In the genomic region with DNA sequence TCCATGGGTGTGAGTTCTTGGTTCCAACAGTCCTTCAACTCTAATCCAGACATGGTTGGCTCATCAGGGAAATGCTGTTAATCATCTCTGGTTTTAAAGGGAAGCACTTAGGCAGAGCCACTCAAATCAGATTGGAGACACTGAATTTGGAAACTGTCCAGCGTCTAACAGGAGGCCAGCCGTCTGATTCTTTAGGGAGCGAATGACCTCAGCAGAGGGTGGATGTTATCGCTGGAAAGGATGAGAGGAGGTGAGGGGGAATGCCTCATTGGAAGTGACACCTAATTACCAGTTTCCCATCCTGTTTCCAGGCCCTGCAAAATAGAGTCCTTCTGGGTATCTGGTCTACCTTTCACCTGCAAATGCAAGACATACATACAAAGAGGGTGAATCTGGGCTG, we compare ENCODE assay signal across 25 cellular contexts. TPM values are rescaled to one million over a fixed set of nuclear protein-coding genes. Genes with fewer than 3 reads are reported as not detected.
DNase-seq lines count a peak whose midpoint lies in the region; ATAC-seq and TF ChIP-seq lines count a peak whose summit lies in the region.
"Had no signal": no experiment of that assay in that cellular context is flagged by ENCODE, and none has a peak within 500 bp of the region (broad histone marks: within the 10 kb centered on the region; RNA-seq: fewer than 3 reads in every experiment).

No MANE protein-coding gene starts in this region.

- no peaks in the 10 kb centered on the region for H3K27me3 Mint-ChIP-seq in WTC11 (ENCODE audit: low read depth)

- CTCF ChIA-PET in WTC11 (lab: Charles Lee) = interaction anchor here (3.2 kb wide), 1 partner anchor 20 kb away, joined by 13 read pairs; no protein-coding TSS in a partner anchor

- no peaks in the 10 kb centered on the region for H3K36me3 Mint-ChIP-seq in WTC11
- H3K36me3 Mint-ChIP-seq: CD8-positive, alpha-beta T cell had no signal

- no peak overlapping the region for H2AFZ ChIP-seq in MM.1S (ENCODE audit: low read length)
- H2AFZ ChIP-seq: GM23248 had no signal

- H3K79me2 ChIP-seq in MM.1S (ENCODE audit: low read length) = no peaks in the 10 kb centered on the region

- no peak overlapping the region for H3K4me2 ChIP-seq in MM.1S (ENCODE audit: low read depth, low read length)

- H4K20me1 ChIP-seq in MM.1S (ENCODE audit: insufficient read depth, low read length) = no peaks in the 10 kb centered on the region

- intact Hi-C loops in heart right ventricle (cut with DNase I) = no loop called here
- intact Hi-C loops in cardiac septum (cut with DNase I) = no loop called here

- no peak overlapping the region for H3K4me3 Mint-ChIP-seq in WTC11
- H3K4me3 Mint-ChIP-seq: CD8-positive, alpha-beta T cell; H9 had no signal

- DNase-seq in heart right ventricle (no peak), cardiac septum (ENCODE audit: low spot score) (no peak), NCI-H2029 (lab: John Stamatoyannopoulos, UW) (peak; percentile 57), WTC11 (ENCODE audit: low spot score) (no peak), MM.1S (no peak), COLO829 (ENCODE audit: low spot score) (no peak), GDM1 (lab: John Stamatoyannopoulos, UW) (no peak)
- DNase-seq: C1 segment of cervical spinal cord; Calu3; CD8-positive, alpha-beta T cell; GM23248; H9; Karpas-422; MV-4-11; NCI-H1105; NCI-H1436 treated with DMSO at 0.1 percent for 48 hours; NCI-H187 treated with DMSO at 0.1 percent for 48 hours; NCI-H2227 treated with DMSO at 0.1 percent for 48 hours; NCI-H510A; NCI-H748 treated with DMSO at 0.1 percent for 48 hours; RPMI8226; SHP77 treated with DMSO at 0.1 percent for 48 hours; T-helper 1 cell had no signal

- no peak for TF ChIP-seq CTCF in heart right ventricle (IDR thresholded peaks at IDR 0.05)
- TF ChIP-seq CTCF in WTC11 (IDR thresholded peaks at IDR 0.05) = no peak
- no peak for TF ChIP-seq CTCF in MM.1S (IDR thresholded peaks at IDR 0.05; ENCODE audit: low read length)

- H3K9me2 ChIP-seq in MM.1S (replicated peaks; ENCODE audit: insufficient read depth, low read length) = no peaks in the 10 kb centered on the region

- H3K9me3 Mint-ChIP-seq in WTC11 = no peaks in the 10 kb centered on the region
- H3K9me3 Mint-ChIP-seq: CD8-positive, alpha-beta T cell; H9 had no signal

- no peak overlapping the region for H3K27ac Mint-ChIP-seq in WTC11
- H3K27ac Mint-ChIP-seq: CD8-positive, alpha-beta T cell; H9 had no signal

- H3K27ac ChIP-seq in heart right ventricle (peak overlapping the region in 8 of 10 donors; percentile 45 to 91 (median 72)), MM.1S (ENCODE audit: low read length) (no peak overlapping the region)
- H3K27ac ChIP-seq: GM23248 had no signal

- peaks cover 8% of the 10 kb centered on the region; the same call in 1 of the 2 replicates for H3K4me1 Mint-ChIP-seq in WTC11

- H3K4me1 ChIP-seq in heart right ventricle (peaks cover 0 to 37% (median 5%) of the 10 kb centered on the region in 9 donors), MM.1S (ENCODE audit: low read length) (0 out of 2 replicates have a peak, but pooled peaks cover 6% of the 10 kb centered on the region)

- no peaks in the 10 kb centered on the region for H3F3A ChIP-seq in MM.1S (ENCODE audit: insufficient read depth, low read length)

- H3K27me3 ChIP-seq in heart right ventricle (peaks cover 0 to 3% (median 0%) of the 10 kb centered on the region in 7 donors), MM.1S (replicated peaks; ENCODE audit: insufficient read depth, low read length) (no peaks in the 10 kb centered on the region)

- H3K9ac ChIP-seq in MM.1S (ENCODE audit: low read length) = no peak overlapping the region
- H3K9ac ChIP-seq: GM23248 had no signal

- ATAC-seq in heart right ventricle (peak in 1 of 8 donors; percentile 2), WTC11 (0 out of 2 replicates have a peak, but pooled peaks have one; percentile 18)
- ATAC-seq: CD8-positive, alpha-beta T cell; HepG2 had no signal

- 19 to 28% methylated on average over 4 of the region's 4 CpGs for WGBS in heart right ventricle, 2 donors

- H3K9me3 ChIP-seq in heart right ventricle = no peaks in the 10 kb centered on the region
- no peaks in the 10 kb centered on the region for H3K9me3 ChIP-seq in MM.1S (replicated peaks; ENCODE audit: insufficient read depth, low read length)

- POLR2A ChIA-PET in WTC11 (lab: Charles Lee) = no interaction called here

- no peak overlapping the region for H3K4me3 ChIP-seq in heart right ventricle
- H3K4me3 ChIP-seq in MM.1S (ENCODE audit: low read length) = no peak overlapping the region
- H3K4me3 ChIP-seq: GM23248 had no signal

- H3K36me3 ChIP-seq in heart right ventricle (no peaks in the 10 kb centered on the region), MM.1S (replicated peaks; ENCODE audit: insufficient read depth, low read length) (no peaks in the 10 kb centered on the region)

TF ChIP-seq in WTC11, 78 proteins besides CTCF, POLR2A, EP300 and RAD21 (continues in another document):
- TF ChIP-seq ZNF138 (CRISPR knock-in tag; conservative IDR thresholded peaks at IDR 0.05) (no peak), TCF7 (CRISPR knock-in tag; IDR thresholded peaks at IDR 0.05; ENCODE audit: low read depth) (no peak), KAT7 (CRISPR knock-in tag; IDR thresholded peaks at IDR 0.05; ENCODE audit: borderline replicate concordance) (no peak), EMX1 (CRISPR knock-in tag; IDR thresholded peaks at IDR 0.05) (no peak), RORB (CRISPR knock-in tag; IDR thresholded peaks at IDR 0.05) (no peak), NFYB (CRISPR knock-in tag; conservative IDR thresholded peaks at IDR 0.05; ENCODE audit: low read depth) (no peak), JUN (CRISPR knock-in tag; IDR thresholded peaks at IDR 0.05) (no peak), SMAD4 (CRISPR knock-in tag; IDR thresholded peaks at IDR 0.05) (no peak), RELA (CRISPR knock-in tag; IDR thresholded peaks at IDR 0.05; ENCODE audit: borderline replicate concordance) (no peak), ZNF232 (CRISPR knock-in tag; IDR thresholded peaks at IDR 0.05) (no peak), ETV6 (CRISPR knock-in tag; IDR thresholded peaks at IDR 0.05) (no peak), GABPB1 (CRISPR knock-in tag; IDR thresholded peaks at IDR 0.05) (no peak)
- TF ChIP-seq, protein P1, sequence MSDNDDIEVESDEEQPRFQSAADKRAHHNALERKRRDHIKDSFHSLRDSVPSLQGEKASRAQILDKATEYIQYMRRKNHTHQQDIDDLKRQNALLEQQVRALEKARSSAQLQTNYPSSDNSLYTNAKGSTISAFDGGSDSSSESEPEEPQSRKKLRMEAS (CRISPR knock-in tag; IDR thresholded peaks at IDR 0.05) = no peak
- TF ChIP-seq, protein P2, sequence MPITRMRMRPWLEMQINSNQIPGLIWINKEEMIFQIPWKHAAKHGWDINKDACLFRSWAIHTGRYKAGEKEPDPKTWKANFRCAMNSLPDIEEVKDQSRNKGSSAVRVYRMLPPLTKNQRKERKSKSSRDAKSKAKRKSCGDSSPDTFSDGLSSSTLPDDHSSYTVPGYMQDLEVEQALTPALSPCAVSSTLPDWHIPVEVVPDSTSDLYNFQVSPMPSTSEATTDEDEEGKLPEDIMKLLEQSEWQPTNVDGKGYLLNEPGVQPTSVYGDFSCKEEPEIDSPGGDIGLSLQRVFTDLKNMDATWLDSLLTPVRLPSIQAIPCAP (CRISPR knock-in tag; IDR thresholded peaks at IDR 0.05) = no peak
- TF ChIP-seq, protein P3, sequence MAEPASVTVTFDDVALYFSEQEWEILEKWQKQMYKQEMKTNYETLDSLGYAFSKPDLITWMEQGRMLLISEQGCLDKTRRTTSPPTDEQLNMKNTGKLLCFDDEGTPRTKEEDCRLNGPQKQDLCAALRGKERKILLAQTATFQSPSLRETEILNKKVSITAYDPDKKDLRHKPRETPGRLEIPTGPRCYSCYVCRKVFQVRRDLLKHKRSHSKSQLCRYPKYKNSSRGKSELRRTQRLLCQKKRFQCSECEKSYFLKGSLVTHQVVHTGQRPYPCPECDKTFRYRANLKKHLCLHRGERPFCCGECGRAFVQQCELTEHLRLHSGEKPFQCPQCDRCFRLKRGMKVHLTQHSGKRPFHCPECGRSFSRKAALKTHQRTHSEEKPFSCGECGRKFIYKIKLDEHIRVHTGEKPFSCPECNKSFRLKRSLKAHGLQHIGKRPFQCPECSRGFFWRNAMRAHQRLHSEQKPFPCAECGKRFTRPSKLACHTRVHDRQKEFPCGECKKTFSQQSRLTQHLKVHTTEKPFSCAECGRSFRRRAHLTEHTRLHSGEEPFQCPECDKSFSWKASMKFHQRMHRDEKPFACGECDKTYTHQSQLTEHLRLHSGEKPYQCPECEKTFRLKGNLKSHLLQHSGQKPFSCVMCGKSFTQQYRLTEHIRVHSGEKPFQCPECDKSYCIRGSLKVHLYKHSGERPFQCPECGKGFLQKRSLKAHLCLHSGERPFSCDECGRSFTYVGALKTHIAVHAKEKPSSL (CRISPR knock-in tag; conservative IDR thresholded peaks at IDR 0.05) = no peak
- TF ChIP-seq, protein P4, sequence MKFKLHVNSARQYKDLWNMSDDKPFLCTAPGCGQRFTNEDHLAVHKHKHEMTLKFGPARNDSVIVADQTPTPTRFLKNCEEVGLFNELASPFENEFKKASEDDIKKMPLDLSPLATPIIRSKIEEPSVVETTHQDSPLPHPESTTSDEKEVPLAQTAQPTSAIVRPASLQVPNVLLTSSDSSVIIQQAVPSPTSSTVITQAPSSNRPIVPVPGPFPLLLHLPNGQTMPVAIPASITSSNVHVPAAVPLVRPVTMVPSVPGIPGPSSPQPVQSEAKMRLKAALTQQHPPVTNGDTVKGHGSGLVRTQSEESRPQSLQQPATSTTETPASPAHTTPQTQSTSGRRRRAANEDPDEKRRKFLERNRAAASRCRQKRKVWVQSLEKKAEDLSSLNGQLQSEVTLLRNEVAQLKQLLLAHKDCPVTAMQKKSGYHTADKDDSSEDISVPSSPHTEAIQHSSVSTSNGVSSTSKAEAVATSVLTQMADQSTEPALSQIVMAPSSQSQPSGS (CRISPR knock-in tag; IDR thresholded peaks at IDR 0.05; ENCODE audit: borderline replicate concordance, low read depth) = no peak

RNA-seq across cellular contexts. Expression of a gene that starts 22.8 kb away (rescaled TPM):
- 1 to 10 TPM in 4 of 10 donors, under 1 TPM in 4, not detected in 2; 0.20 to 6.7 (median 0.96) TPM for total RNA-seq in heart right ventricle
- 1 to 10 TPM in 1 of 2 donors, under 1 TPM in 1; 0.15 to 4.3 TPM for polyA plus RNA-seq in heart right ventricle
- total RNA-seq in cardiac septum = 0.73 TPM
- 0.15 to 0.25 TPM (median 0.16 TPM) in 3 replicates for total RNA-seq in WTC11 (2021)
- total RNA-seq: A673; Calu3; CD8-positive, alpha-beta T cell; GM23248; HepG2 had no signal
- polyA plus RNA-seq: GM23248, HepG2 had no signal

RNA-seq across cellular contexts. Expression of a gene that starts 47.0 kb away (rescaled TPM):
- 10 to 100 TPM; 13.7 to 51.6 (median 27.9) TPM for total RNA-seq in heart right ventricle
- polyA plus RNA-seq in heart right ventricle = 100 to 1,000 TPM in 1 of 2 donors, 1 to 10 TPM in 1; 4.4 to 165 TPM
- total RNA-seq in cardiac septum = 14.9 TPM
- 128 to 158 TPM (median 135 TPM) in 3 replicates for total RNA-seq in WTC11 (2021)
- total RNA-seq: Calu3; CD8-positive, alpha-beta T cell; HepG2 had no signal
- polyA plus RNA-seq: HepG2 had no signal
